In the genomic region with DNA sequence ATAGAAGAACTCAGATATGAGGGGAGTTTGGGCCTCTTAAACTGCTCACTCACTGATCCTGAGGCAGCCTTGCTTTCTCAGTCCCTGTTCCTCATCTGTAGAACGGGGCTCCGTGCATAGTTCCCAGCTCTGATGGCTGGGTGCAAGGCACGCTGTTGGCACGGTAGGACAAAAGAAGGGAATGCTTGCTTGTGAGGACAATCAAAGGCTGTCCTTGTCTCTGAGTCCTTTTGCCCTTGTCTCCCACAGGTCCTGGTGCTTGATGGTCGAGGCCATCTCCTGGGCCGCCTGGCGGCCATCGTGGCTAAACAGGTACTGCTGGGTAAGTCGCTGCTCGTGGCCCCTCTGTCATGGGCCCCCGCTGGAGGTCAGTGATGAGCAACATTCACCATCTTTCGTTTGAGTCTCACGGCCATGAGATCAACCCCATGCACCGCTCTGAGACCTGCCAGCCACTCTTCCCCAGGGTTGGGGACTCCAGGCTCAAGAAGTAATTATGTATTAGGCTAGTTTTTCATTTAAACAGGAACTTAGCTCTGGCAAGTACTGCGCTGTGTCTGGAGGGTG, we compare ENCODE assay signal across 8 cellular contexts. TPM values are rescaled to one million over a fixed set of nuclear protein-coding genes. Genes with fewer than 3 reads are reported as not detected.
A peak's percentile ranks its signal among the peaks of the same experiment; 100 is the strongest.
DNase-seq lines count a peak whose midpoint lies in the region; ATAC-seq and TF ChIP-seq lines count a peak whose summit lies in the region.

No MANE protein-coding gene starts in this region.

- no peaks in the 10 kb centered on the region for H3K27me3 ChIP-seq in right cardiac atrium (ENCODE audit: control insufficient read depth, insufficient read depth)

- no peaks in the 10 kb centered on the region for H3K27me3 Mint-ChIP-seq in stimulated activated naive CD8-positive, alpha-beta T cell treated with anti-CD3 and anti-CD28 coated beads, Interleukin-15, amount 100 ng/mL, for 72 hours

- peak overlapping the region; percentile 98 to 100 for H3K4me3 Mint-ChIP-seq in stimulated activated naive CD8-positive, alpha-beta T cell treated with anti-CD3 and anti-CD28 coated beads, Interleukin-15, amount 100 ng/mL, for 72 hours

- H3K9me3 ChIP-seq in right cardiac atrium (ENCODE audit: control insufficient read depth, low read length) = no peaks in the 10 kb centered on the region

- peaks cover 76% of the 10 kb centered on the region for H3K4me1 Mint-ChIP-seq in stimulated activated naive CD8-positive, alpha-beta T cell treated with anti-CD3 and anti-CD28 coated beads, Interleukin-15, amount 100 ng/mL, for 72 hours

- TF ChIP-seq CTCF in WI38 (IDR thresholded peaks at IDR 0.05; ENCODE audit: low read depth, low read length) = no peak

- peak overlapping the region; percentile 90 for H3K4me3 ChIP-seq in WI38 (ENCODE audit: low read depth, low read length)
- peak overlapping the region; percentile 88 for H3K4me3 ChIP-seq in right cardiac atrium (ENCODE audit: low read length)

- peak overlapping the region; percentile 82 to 100 for H3K27ac Mint-ChIP-seq in stimulated activated naive CD8-positive, alpha-beta T cell treated with anti-CD3 and anti-CD28 coated beads, Interleukin-15, amount 100 ng/mL, for 72 hours

- peak overlapping the region; percentile 12 for H3K27ac ChIP-seq in right cardiac atrium (ENCODE audit: low read length)

- ATAC-seq in right cardiac atrium (no peak), HG02852 (IDR thresholded peaks at IDR 0.05; ENCODE audit: unreplicated experiment) (no peak), GM21528 (IDR thresholded peaks at IDR 0.05; ENCODE audit: low FRiP score, unreplicated experiment) (no peak)
- ATAC-seq in stimulated activated naive CD8-positive, alpha-beta T cell treated with anti-CD3 and anti-CD28 coated beads, Interleukin-15, amount 100 ng/mL, for 72 hours = no peak

- H3K9me3 Mint-ChIP-seq in stimulated activated naive CD8-positive, alpha-beta T cell treated with anti-CD3 and anti-CD28 coated beads, Interleukin-15, amount 100 ng/mL, for 72 hours = no peaks in the 10 kb centered on the region

- intact Hi-C loops in right cardiac atrium (cut with DNase I) = no loop called here

- peaks cover 6% of the 10 kb centered on the region for H3K4me1 ChIP-seq in right cardiac atrium (ENCODE audit: control insufficient read depth, insufficient read depth, low read length)

- 62% methylated on average over 15 of the region's 15 CpGs for WGBS in right cardiac atrium

- peak; percentile 82 for DNase-seq in activated CD8-positive, alpha-beta memory T cell treated with anti-CD3 and anti-CD28 coated beads for 24 hours
- no peak for DNase-seq in activated CD8-positive, alpha-beta memory T cell treated with anti-CD3 and anti-CD28 coated beads, Interleukin-2, amount 50 U/mL, for 4 hours
- no peak for DNase-seq in right cardiac atrium
- DNase-seq in stimulated activated naive CD8-positive, alpha-beta T cell treated with anti-CD3 and anti-CD28 coated beads, Interleukin-15, amount 100 ng/mL, for 72 hours = no peak
- DNase-seq in SKM-1 (lab: John Stamatoyannopoulos, UW; ENCODE audit: unreplicated experiment) = no peak

RNA-seq across cellular contexts. Expression of a gene that starts 2.3 kb away (rescaled TPM):
- 1,000 to 10,000 TPM; 1,399 to 1,753 (median 1,480) TPM for total RNA-seq in right cardiac atrium
- 1,392 TPM for polyA plus RNA-seq in right cardiac atrium

RNA-seq across cellular contexts. Expression of a gene that starts 6.5 kb away (rescaled TPM):
- 1,000 to 10,000 TPM; 1,034 to 1,270 (median 1,120) TPM for total RNA-seq in right cardiac atrium
- 2,599 TPM for polyA plus RNA-seq in right cardiac atrium

RNA-seq across cellular contexts. Expression of a gene that starts 15.7 kb away (rescaled TPM):
- 1 to 10 TPM; 4.4 to 6.8 (median 4.9) TPM for total RNA-seq in right cardiac atrium
- polyA plus RNA-seq in right cardiac atrium = 6.6 TPM

RNA-seq across cellular contexts. Expression of a gene that starts 22.8 kb away (rescaled TPM):
- total RNA-seq in right cardiac atrium = 100 to 1,000 TPM; 139 to 158 (median 147) TPM
- polyA plus RNA-seq in right cardiac atrium = 104 TPM

RNA-seq across cellular contexts. Expression of a gene that starts 36.7 kb away (rescaled TPM):
- total RNA-seq in right cardiac atrium = 10 to 100 TPM; 11.1 to 17.7 (median 11.9) TPM
- polyA plus RNA-seq in right cardiac atrium = 9.3 TPM
